Comparison of ENCODE assay signal across 1 cellular context in the genomic region with DNA sequence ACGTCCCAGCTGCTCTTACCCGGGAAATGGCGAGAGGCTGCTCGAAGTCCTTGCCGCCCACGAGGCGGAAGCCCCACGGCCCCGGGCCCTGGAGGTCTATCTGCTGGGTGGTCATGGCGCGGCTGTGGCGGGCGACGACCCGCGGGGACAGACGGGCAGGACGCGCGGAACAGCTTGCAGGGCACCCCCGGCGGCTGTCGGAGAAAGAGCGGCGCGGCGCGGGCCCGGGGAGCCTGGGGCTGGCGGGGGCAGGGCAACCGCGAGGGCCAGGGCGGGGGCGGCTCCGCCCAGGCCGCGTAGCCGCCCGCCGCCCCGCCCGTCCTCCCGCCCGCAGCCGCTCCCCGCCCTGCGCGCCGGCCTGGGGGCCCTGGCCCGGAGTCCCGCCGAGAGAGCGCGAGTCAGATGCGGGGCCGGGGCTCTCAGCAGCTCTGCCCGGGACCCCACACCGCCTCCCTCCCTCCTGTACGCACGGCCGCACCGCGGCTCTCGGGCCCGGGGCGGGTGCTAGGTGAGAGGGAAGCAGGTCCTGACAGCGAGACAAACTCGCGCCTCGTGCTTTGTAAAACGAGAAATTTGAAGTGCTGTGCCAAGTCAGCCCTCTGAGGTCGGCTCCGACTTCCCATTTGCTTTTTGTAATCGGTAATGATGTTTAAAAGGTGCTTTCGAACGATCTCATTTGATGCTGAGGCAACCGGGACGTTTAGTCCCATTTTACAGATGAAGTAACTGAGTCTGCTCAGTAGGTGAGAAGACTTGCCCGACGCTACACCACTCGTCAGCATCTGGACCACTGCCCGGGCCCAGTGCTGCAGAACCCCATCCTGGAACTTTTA.
TF ChIP-seq lines count a peak whose summit lies in the region.

TSS of gene PDLIM1 (minus strand) at position 203 of the 833 bp plus-strand sequence. CDS start at position 115, 88 bp downstream.

TF ChIP-seq in K562, 482 proteins besides CTCF, POLR2A, EP300 and RAD21 (continued from another document and continues in another):
- TF ChIP-seq, protein P1, sequence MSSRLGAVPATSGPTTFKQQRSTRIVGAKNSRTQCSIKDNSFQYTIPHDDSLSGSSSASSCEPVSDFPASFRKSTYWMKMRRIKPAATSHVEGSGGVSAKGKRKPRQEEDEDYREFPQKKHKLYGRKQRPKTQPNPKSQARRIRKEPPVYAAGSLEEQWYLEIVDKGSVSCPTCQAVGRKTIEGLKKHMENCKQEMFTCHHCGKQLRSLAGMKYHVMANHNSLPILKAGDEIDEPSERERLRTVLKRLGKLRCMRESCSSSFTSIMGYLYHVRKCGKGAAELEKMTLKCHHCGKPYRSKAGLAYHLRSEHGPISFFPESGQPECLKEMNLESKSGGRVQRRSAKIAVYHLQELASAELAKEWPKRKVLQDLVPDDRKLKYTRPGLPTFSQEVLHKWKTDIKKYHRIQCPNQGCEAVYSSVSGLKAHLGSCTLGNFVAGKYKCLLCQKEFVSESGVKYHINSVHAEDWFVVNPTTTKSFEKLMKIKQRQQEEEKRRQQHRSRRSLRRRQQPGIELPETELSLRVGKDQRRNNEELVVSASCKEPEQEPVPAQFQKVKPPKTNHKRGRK (tag; IDR thresholded peaks at IDR 0.05) = no peak
- TF ChIP-seq ZNF444 (CRISPR knock-in tag; IDR thresholded peaks at IDR 0.05) (no peak), XRCC4 (IDR thresholded peaks at IDR 0.05; ENCODE audit: extremely low read depth, insufficient read depth, insufficient read length) (no peak), CCNT2 (IDR thresholded peaks at IDR 0.05; ENCODE audit: borderline replicate concordance, extremely low read depth, insufficient read length, low read depth, low read length) (peak; percentile 70), HMG20B (CRISPR knock-in tag; IDR thresholded peaks at IDR 0.05) (no peak), CBX8 (IDR thresholded peaks at IDR 0.05; ENCODE audit: borderline replicate concordance, extremely low read depth, low read depth, low read length, poor library complexity, severe bottlenecking) (no peak), ZMIZ1 (IDR thresholded peaks at IDR 0.05; ENCODE audit: low read depth in 2 of 2, low read length in 2 of 2) (no peak), ZNF274 (IDR thresholded peaks at IDR 0.05; ENCODE audit: borderline replicate concordance, low read depth, low read length) (no peak), ELF2 (CRISPR knock-in tag; IDR thresholded peaks at IDR 0.05) (no peak), ZNF347 (CRISPR knock-in tag; IDR thresholded peaks at IDR 0.05; ENCODE audit: low read depth) (no peak), YY1 (IDR thresholded peaks at IDR 0.05; ENCODE audit: borderline replicate concordance in 1 of 3, control insufficient read depth in 1 of 3, extremely low read depth in 1 of 3, insufficient read depth in 3 of 3, insufficient read length in 1 of 3, insufficient replicate concordance in 2 of 3, low read depth in 1 of 3, low read length in 2 of 3) (peak in 1 of 3 experiments; percentile 18), SNRNP70 (optimal IDR thresholded peaks at IDR 0.05; ENCODE audit: low read depth, low read length) (no peak), ZNF778 (CRISPR knock-in tag; IDR thresholded peaks at IDR 0.05) (no peak), MAFF (IDR thresholded peaks at IDR 0.05; ENCODE audit: low read length) (no peak), ZBTB26 (CRISPR knock-in tag; IDR thresholded peaks at IDR 0.05) (no peak), NCOA6 (IDR thresholded peaks at IDR 0.05) (peak; percentile 67; the same call in 1 of the 2 replicates), POLR3G (IDR thresholded peaks at IDR 0.05; ENCODE audit: extremely low read depth, insufficient read length, insufficient replicate concordance) (no peak), ETV1 (tag; conservative IDR thresholded peaks at IDR 0.05; ENCODE audit: low read depth) (no peak), ZNF589 (CRISPR knock-in tag; IDR thresholded peaks at IDR 0.05; ENCODE audit: low read depth) (no peak), ZNF785 (CRISPR knock-in tag; IDR thresholded peaks at IDR 0.05) (no peak), TBP (optimal IDR thresholded peaks at IDR 0.05; ENCODE audit: low read depth, low read length) (peak; percentile 76), CGGBP1 (CRISPR knock-in tag; IDR thresholded peaks at IDR 0.05) (no peak), FOXJ2 (tag; IDR thresholded peaks at IDR 0.05) (no peak), ZZZ3 (IDR thresholded peaks at IDR 0.05) (no peak), ATF2 (CRISPR knock-in tag; IDR thresholded peaks at IDR 0.05) (no peak), HEY1 (CRISPR knock-in tag; IDR thresholded peaks at IDR 0.05; ENCODE audit: borderline replicate concordance) (no peak), TAF7 (tag; IDR thresholded peaks at IDR 0.05) (peak; percentile 36; the same call in 1 of the 2 replicates), ZNF507 (tag; conservative IDR thresholded peaks at IDR 0.05) (no peak), ZFP30 (CRISPR knock-in tag; IDR thresholded peaks at IDR 0.05; ENCODE audit: borderline replicate concordance) (no peak), ZNF436 (CRISPR knock-in tag; IDR thresholded peaks at IDR 0.05) (no peak), ZNF253 (CRISPR knock-in tag; conservative IDR thresholded peaks at IDR 0.05) (no peak), ZNF143 (CRISPR knock-in tag; IDR thresholded peaks at IDR 0.05) (no peak), KAT7 (CRISPR knock-in tag; IDR thresholded peaks at IDR 0.05; ENCODE audit: borderline replicate concordance) (no peak), UBTF (IDR thresholded peaks at IDR 0.05; ENCODE audit: borderline replicate concordance in 1 of 2, low read depth in 2 of 2, low read length in 2 of 2) (peak; percentile 11 to 17; a peak in 1 of 4 replicates), ZNF592 (IDR thresholded peaks at IDR 0.05) (no peak), TEAD1 (CRISPR knock-in tag; IDR thresholded peaks at IDR 0.05) (no peak), GTF2E2 (tag; IDR thresholded peaks at IDR 0.05) (no peak), ZNF224 (CRISPR knock-in tag; IDR thresholded peaks at IDR 0.05) (no peak)
- TF ChIP-seq, protein P2, sequence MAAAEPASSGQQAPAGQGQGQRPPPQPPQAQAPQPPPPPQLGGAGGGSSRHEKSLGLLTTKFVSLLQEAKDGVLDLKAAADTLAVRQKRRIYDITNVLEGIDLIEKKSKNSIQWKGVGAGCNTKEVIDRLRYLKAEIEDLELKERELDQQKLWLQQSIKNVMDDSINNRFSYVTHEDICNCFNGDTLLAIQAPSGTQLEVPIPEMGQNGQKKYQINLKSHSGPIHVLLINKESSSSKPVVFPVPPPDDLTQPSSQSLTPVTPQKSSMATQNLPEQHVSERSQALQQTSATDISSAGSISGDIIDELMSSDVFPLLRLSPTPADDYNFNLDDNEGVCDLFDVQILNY (CRISPR knock-in tag; IDR thresholded peaks at IDR 0.05) = no peak
- TF ChIP-seq, protein P3, sequence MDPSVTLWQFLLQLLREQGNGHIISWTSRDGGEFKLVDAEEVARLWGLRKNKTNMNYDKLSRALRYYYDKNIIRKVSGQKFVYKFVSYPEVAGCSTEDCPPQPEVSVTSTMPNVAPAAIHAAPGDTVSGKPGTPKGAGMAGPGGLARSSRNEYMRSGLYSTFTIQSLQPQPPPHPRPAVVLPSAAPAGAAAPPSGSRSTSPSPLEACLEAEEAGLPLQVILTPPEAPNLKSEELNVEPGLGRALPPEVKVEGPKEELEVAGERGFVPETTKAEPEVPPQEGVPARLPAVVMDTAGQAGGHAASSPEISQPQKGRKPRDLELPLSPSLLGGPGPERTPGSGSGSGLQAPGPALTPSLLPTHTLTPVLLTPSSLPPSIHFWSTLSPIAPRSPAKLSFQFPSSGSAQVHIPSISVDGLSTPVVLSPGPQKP (CRISPR knock-in tag; IDR thresholded peaks at IDR 0.05) = no peak
- TF ChIP-seq, protein P4, sequence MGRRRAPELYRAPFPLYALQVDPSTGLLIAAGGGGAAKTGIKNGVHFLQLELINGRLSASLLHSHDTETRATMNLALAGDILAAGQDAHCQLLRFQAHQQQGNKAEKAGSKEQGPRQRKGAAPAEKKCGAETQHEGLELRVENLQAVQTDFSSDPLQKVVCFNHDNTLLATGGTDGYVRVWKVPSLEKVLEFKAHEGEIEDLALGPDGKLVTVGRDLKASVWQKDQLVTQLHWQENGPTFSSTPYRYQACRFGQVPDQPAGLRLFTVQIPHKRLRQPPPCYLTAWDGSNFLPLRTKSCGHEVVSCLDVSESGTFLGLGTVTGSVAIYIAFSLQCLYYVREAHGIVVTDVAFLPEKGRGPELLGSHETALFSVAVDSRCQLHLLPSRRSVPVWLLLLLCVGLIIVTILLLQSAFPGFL (CRISPR knock-in tag; IDR thresholded peaks at IDR 0.05) = 0 out of 2 replicates have a peak, but pooled peaks have one; percentile 63
